Comparison of ENCODE assay signal across 10 cellular contexts in genomic region chr12:109910969-109911348, GRCh38. TPM values are rescaled to one million over a fixed set of nuclear protein-coding genes. Genes with fewer than 3 reads are reported as not detected.
DNase-seq lines count a peak whose midpoint lies in the region; ATAC-seq and TF ChIP-seq lines count a peak whose summit lies in the region.
"Had no signal": no experiment of that assay in that cellular context is flagged by ENCODE, and none has a peak within 500 bp of the region (broad histone marks: within the 10 kb centered on the region; RNA-seq: fewer than 3 reads in every experiment).

No MANE protein-coding gene starts in this region.

- H3K9me3 ChIP-seq in RWPE2 (ENCODE audit: severe bottlenecking): no peaks in the 10 kb centered on the region

- H3K36me3 Mint-ChIP-seq in glutamatergic neuron (ENCODE audit: unreplicated experiment): peaks cover 6% of the 10 kb centered on the region

- H3K36me3 ChIP-seq in RWPE2 (ENCODE audit: low read depth): peaks cover 80% of the 10 kb centered on the region

- DNase-seq in AG08395 (ENCODE audit: low spot score) (peak; percentile 45), RWPE2 (ENCODE audit: low spot score) (no peak), glutamatergic neuron (peak; percentile 75), KG1 (lab: John Stamatoyannopoulos, UW) (no peak), glomerular visceral epithelial cell (ENCODE audit: extremely low spot score) (no peak), pons (ENCODE audit: low spot score) (no peak)

- no peak overlapping the region for H3K4me3 Mint-ChIP-seq in glutamatergic neuron (ENCODE audit: unreplicated experiment)
- H3K4me3 Mint-ChIP-seq: stimulated activated naive CD8-positive, alpha-beta T cell treated with anti-CD3 and anti-CD28 coated beads, Interleukin-15, Interleukin-2, amounts not matched to agents 100 ng/mL and 50 ng/mL, for 24 hours had no signal

- H3K27me3 ChIP-seq in RWPE2 (ENCODE audit: insufficient read depth, poor library complexity, severe bottlenecking): no peaks in the 10 kb centered on the region

- TF ChIP-seq CTCF in GM12875 (IDR thresholded peaks at IDR 0.05; ENCODE audit: borderline replicate concordance, insufficient read depth, low read depth, low read length): peak; percentile 42; the same call in 1 of the 2 replicates
- peak; percentile 21 for TF ChIP-seq CTCF in RWPE2 (IDR thresholded peaks at IDR 0.05; ENCODE audit: poor library complexity, severe bottlenecking)
- peak; percentile 34 for TF ChIP-seq CTCF in glutamatergic neuron (IDR thresholded peaks at IDR 0.05; ENCODE audit: partially characterized antibody, unreplicated experiment)

- peaks cover 5% of the 10 kb centered on the region for H3K27me3 Mint-ChIP-seq in glutamatergic neuron (ENCODE audit: unreplicated experiment)
- H3K27me3 Mint-ChIP-seq: stimulated activated naive CD8-positive, alpha-beta T cell treated with anti-CD3 and anti-CD28 coated beads, Interleukin-15, Interleukin-2, amounts not matched to agents 100 ng/mL and 50 ng/mL, for 24 hours had no signal

- H3K27ac ChIP-seq in RWPE2 (ENCODE audit: poor library complexity, severe bottlenecking): no peak overlapping the region

- peaks cover 27% of the 10 kb centered on the region for H3K4me1 Mint-ChIP-seq in glutamatergic neuron (ENCODE audit: low read depth, unreplicated experiment)

- no peak overlapping the region for H3K27ac Mint-ChIP-seq in glutamatergic neuron (ENCODE audit: unreplicated experiment)
- H3K27ac Mint-ChIP-seq: stimulated activated naive CD8-positive, alpha-beta T cell treated with anti-CD3 and anti-CD28 coated beads, Interleukin-15, Interleukin-2, amounts not matched to agents 100 ng/mL and 50 ng/mL, for 24 hours had no signal

- peak; percentile 31; the same call in 2 of the 3 replicates for ATAC-seq in RWPE2 (ENCODE audit: low read depth)
- ATAC-seq in HG03159 (IDR thresholded peaks at IDR 0.05; ENCODE audit: unreplicated experiment): no peak

- no peak overlapping the region for H3K4me3 ChIP-seq in GM12875 (ENCODE audit: low read depth, low read length)
- H3K4me3 ChIP-seq in RWPE2 (ENCODE audit: severe bottlenecking): no peak overlapping the region
- H3K4me3 ChIP-seq: lung had no signal

- H3K4me1 ChIP-seq in RWPE2 (ENCODE audit: insufficient read depth, poor library complexity, severe bottlenecking): no peaks in the 10 kb centered on the region

- H3K9me3 Mint-ChIP-seq in glutamatergic neuron (ENCODE audit: unreplicated experiment): peaks cover 6% of the 10 kb centered on the region
- H3K9me3 Mint-ChIP-seq: stimulated activated naive CD8-positive, alpha-beta T cell treated with anti-CD3 and anti-CD28 coated beads, Interleukin-15, Interleukin-2, amounts not matched to agents 100 ng/mL and 50 ng/mL, for 24 hours had no signal

RNA-seq across cellular contexts. Expression of gene TCHP, which starts 10.9 kb away (rescaled TPM):
- total RNA-seq in glutamatergic neuron (ENCODE audit: unreplicated experiment): 31.7 TPM

RNA-seq across cellular contexts. Expression of gene GLTP, which starts 30.6 kb away (rescaled TPM):
- 22.6 TPM for total RNA-seq in glutamatergic neuron (ENCODE audit: unreplicated experiment)

Comparison
In these comparisons a context has a peak if more than half of its experiments do, and no peak if none do; other contexts are left out.
1. DNase-seq: peak in AG08395 (single experiment) and glutamatergic neuron (single experiment); none in RWPE2 (single experiment), KG1 (single experiment), glomerular visceral epithelial cell (single experiment) and pons (single experiment).
2. Peak in every context shown above with its lines, with median percentiles within 50 percentile points of each other: CTCF ChIP-seq.